ENCODE assay signal across 2 cellular contexts in genomic region chr5:14158890-14159666, GRCh38.
TF ChIP-seq lines count a peak whose summit lies in the region.

No MANE protein-coding gene starts in this region.

TF ChIP-seq in A549, 52 proteins besides CTCF, POLR2A, EP300 and RAD21 (continued from another document):
- TF ChIP-seq BCL3 (IDR thresholded peaks at IDR 0.05): no peak
- no peak for TF ChIP-seq RARB (CRISPR knock-in tag; IDR thresholded peaks at IDR 0.05)
- no peak for TF ChIP-seq EHF (CRISPR knock-in tag; IDR thresholded peaks at IDR 0.05)
- no peak for TF ChIP-seq RFX5 (IDR thresholded peaks at IDR 0.05)
- no peak for TF ChIP-seq TFCP2L1 (CRISPR knock-in tag; IDR thresholded peaks at IDR 0.05)
- TF ChIP-seq GATA3 (IDR thresholded peaks at IDR 0.05; ENCODE audit: borderline replicate concordance): no peak
- no peak for TF ChIP-seq HES2 (IDR thresholded peaks at IDR 0.05)

TF ChIP-seq in WTC11, 78 proteins besides CTCF, POLR2A, EP300 and RAD21 (continued from another document):
- TF ChIP-seq USF2 (CRISPR knock-in tag; IDR thresholded peaks at IDR 0.05) (no peak), FOXJ3 (CRISPR knock-in tag; IDR thresholded peaks at IDR 0.05; ENCODE audit: borderline replicate concordance) (no peak)
TF ChIP-seq in WTC11: peak in this region for 0.
